ENCODE assay signal across 9 cellular contexts in the genomic region with DNA sequence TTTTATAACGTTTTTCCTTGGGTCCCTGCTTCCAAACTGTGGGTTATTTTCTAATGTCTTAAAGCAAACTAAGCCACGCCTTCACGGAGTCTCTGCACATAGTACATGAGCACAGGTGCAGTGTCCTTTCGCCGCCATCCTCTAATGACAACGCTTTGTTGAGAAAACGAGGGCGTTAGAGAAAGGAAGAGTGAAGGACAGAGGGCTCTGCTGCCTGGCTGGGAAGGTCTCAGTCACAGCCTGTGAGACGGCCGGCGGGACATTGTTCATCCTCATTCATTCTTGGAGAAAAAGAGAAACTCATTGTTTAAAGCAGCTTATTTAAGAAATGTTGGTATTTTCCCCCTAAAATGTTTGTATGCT. TPM values are rescaled to one million over a fixed set of nuclear protein-coding genes. Genes with fewer than 3 reads are reported as not detected.
DNase-seq lines count a peak whose midpoint lies in the region; ATAC-seq, FAIRE-seq and TF ChIP-seq lines count a peak whose summit lies in the region.
"Had no signal": no experiment of that assay in that cellular context is flagged by ENCODE, and none has a peak within 500 bp of the region (broad histone marks: within the 10 kb centered on the region; RNA-seq: fewer than 3 reads in every experiment).

No MANE protein-coding gene starts in this region.

- in situ Hi-C loops in HepG2 (cut with HindIII; ENCODE audit: extremely low pct_ligation_motif_present, low pct_unique_long_range_greater_than_20kb) = no loop called here
- in situ Hi-C loops in mammary epithelial cell (cut with MboI; ENCODE audit: low sequenced_read_pairs in 2 of 2) = no loop called here

- H3K36me3 ChIP-seq in HepG2 (replicated peaks in 1 of 2; ENCODE audit: control insufficient read depth in 1 of 2, insufficient read depth in 2 of 2, low read length in 2 of 2) (no peaks in the 10 kb centered on the region), right lobe of liver (no peaks in the 10 kb centered on the region), mammary epithelial cell (ENCODE audit: insufficient read depth, low read length) (no peaks in the 10 kb centered on the region), mucosa of rectum (ENCODE audit: control insufficient read depth in 2 of 2, insufficient read depth in 2 of 2, low read length in 2 of 2) (no peaks in the 10 kb centered on the region)
- H3K36me3 ChIP-seq in effector memory CD4-positive, alpha-beta T cell (ENCODE audit: control insufficient read depth, insufficient read depth, low read length) = no peaks in the 10 kb centered on the region

- no peak for TF ChIP-seq RAD21 in HepG2 (CRISPR knock-in tag; IDR thresholded peaks at IDR 0.05)

- no peak overlapping the region for H3K9ac ChIP-seq in HepG2 (ENCODE audit: insufficient read depth, low read depth, low read length)
- H3K9ac ChIP-seq in mammary epithelial cell (ENCODE audit: insufficient read depth, low read length) = no peak overlapping the region
- no peak overlapping the region for H3K9ac ChIP-seq in mucosa of rectum (ENCODE audit: low read depth in 1 of 2, low read length in 2 of 2)

- no TSS peak for BruUV-seq in HepG2 (replicated peaks; lab: Mats Ljungman, UMichigan)
- no TSS peak for BruUV-seq in mammary epithelial cell (replicated peaks; lab: Mats Ljungman, UMichigan)

- TF ChIP-seq EP300 in HepG2 (IDR thresholded peaks at IDR 0.05; ENCODE audit: low read depth in 2 of 2, low read length in 2 of 2) (no peak), HepG2 (CRISPR knock-in tag; IDR thresholded peaks at IDR 0.05; ENCODE audit: borderline replicate concordance) (no peak)

- no peaks in the 10 kb centered on the region for H3K9me3 Mint-ChIP-seq in natural killer cell treated with Interleukin-12 subunit alpha and Interleukin-12 subunit beta and Interleukin-15 and Interleukin-18, amount 100 ng/mL, for 72 hours

- FAIRE-seq in HepG2 (lab: Jason Lieb, UNC) = no peak
- FAIRE-seq: H54 had no signal

- H3K9me3 ChIP-seq in HepG2 (ENCODE audit: low read length) (no peaks in the 10 kb centered on the region), right lobe of liver (no peaks in the 10 kb centered on the region), mammary epithelial cell (replicated peaks; ENCODE audit: insufficient read depth, low read length) (no peaks in the 10 kb centered on the region), mucosa of rectum (ENCODE audit: control insufficient read depth in 2 of 2, low read length in 2 of 2) (no peaks in the 10 kb centered on the region)
- H3K9me3 ChIP-seq in effector memory CD4-positive, alpha-beta T cell (ENCODE audit: control insufficient read depth, low read length) = no peaks in the 10 kb centered on the region

- H2AFZ ChIP-seq in HepG2 (ENCODE audit: low read length) (no peak overlapping the region), mammary epithelial cell (ENCODE audit: low read depth, low read length) (peak overlapping the region; percentile 55)

- 17% methylated on average over 11 of the region's 11 CpGs for WGBS in HepG2 (ENCODE audit: low lambda C conversion rate)
- WGBS in right lobe of liver (ENCODE audit: insufficient coverage, low coverage, low lambda C conversion rate, missing lambda C conversion rate) = 37% methylated on average over 11 of the region's 11 CpGs
- WGBS in mammary epithelial cell (ENCODE audit: low coverage, missing lambda C conversion rate) = 48% methylated on average over 10 of the region's 11 CpGs

- TF ChIP-seq POLR2A in HepG2 (IDR thresholded peaks at IDR 0.05; ENCODE audit: insufficient read depth in 1 of 2, low read depth in 2 of 2, low read length in 2 of 2) (no peak), right lobe of liver (IDR thresholded peaks at IDR 0.05) (no peak)

- H3K27me3 ChIP-seq in HepG2 (ENCODE audit: control insufficient read depth in 1 of 2, insufficient read depth in 2 of 2, low read length in 2 of 2) = no peaks in the 10 kb centered on the region; a peak in 1 of 5 replicates
- H3K27me3 ChIP-seq in right lobe of liver = no peaks in the 10 kb centered on the region
- H3K27me3 ChIP-seq in mammary epithelial cell (ENCODE audit: insufficient read depth, low read length) = no peaks in the 10 kb centered on the region
- no peaks in the 10 kb centered on the region for H3K27me3 ChIP-seq in mucosa of rectum (ENCODE audit: control insufficient read depth in 2 of 2, insufficient read depth in 2 of 2, low read length in 2 of 2)
- no peaks in the 10 kb centered on the region for H3K27me3 ChIP-seq in effector memory CD4-positive, alpha-beta T cell (replicated peaks; ENCODE audit: control insufficient read depth, insufficient read depth, low read length, poor library complexity, severe bottlenecking)

- CTCF ChIA-PET in HepG2 (lab: Yijun Ruan, JAX; ENCODE audit: low intra/inter-chr PET ratio, low total read pairs) = interaction anchor here (1.6 to 2.7 kb wide), 3 partner anchors 116 to 217 kb away, joined by 7 to 21 read pairs (median 8); no protein-coding TSS in a partner anchor
- CTCF ChIA-PET in mammary epithelial cell (lab: Charles Lee; ENCODE audit: low non-redundant PET) = no interaction called here

- no peak overlapping the region for H3K27ac Mint-ChIP-seq in natural killer cell treated with Interleukin-12 subunit alpha and Interleukin-12 subunit beta and Interleukin-15 and Interleukin-18, amount 100 ng/mL, for 72 hours

- peaks cover 6 to 13% of the 10 kb centered on the region in 2 donors for H3K4me1 Mint-ChIP-seq in natural killer cell treated with Interleukin-12 subunit alpha and Interleukin-12 subunit beta and Interleukin-15 and Interleukin-18, amount 100 ng/mL, for 72 hours (ENCODE audit: low read depth in 2 of 2)

- intact Hi-C loops in HepG2 (cut with micrococcal nuclease; ENCODE audit: unreplicated experiment) = loop anchor here (2.0 kb wide), 2 partner anchors 116 to 212 kb away; no protein-coding TSS in a partner anchor
- intact Hi-C loops in right lobe of liver (cut with DNase I) = loop anchor here (10.0 kb wide), 3 partner anchors 102 to 212 kb away; no protein-coding TSS in a partner anchor
- intact Hi-C loops in mammary epithelial cell (cut with micrococcal nuclease) = loop anchor here (5.0 kb wide), 1 partner anchor 149 kb away; no protein-coding TSS in a partner anchor

- no peaks in the 10 kb centered on the region for H3K36me3 Mint-ChIP-seq in natural killer cell treated with Interleukin-12 subunit alpha and Interleukin-12 subunit beta and Interleukin-15 and Interleukin-18, amount 100 ng/mL, for 72 hours

- no peaks in the 10 kb centered on the region for H3K79me2 ChIP-seq in HepG2 (ENCODE audit: insufficient read depth, low read length)
- H3K79me2 ChIP-seq in mammary epithelial cell (ENCODE audit: insufficient read depth, low read length) = no peaks in the 10 kb centered on the region

- H3K4me3 Mint-ChIP-seq in natural killer cell treated with Interleukin-12 subunit alpha and Interleukin-12 subunit beta and Interleukin-15 and Interleukin-18, amount 100 ng/mL, for 72 hours = no peak overlapping the region

- H3K4me3 ChIP-seq in HepG2 (replicated peaks in 1 of 3; ENCODE audit: insufficient read depth in 1 of 3, low read depth in 2 of 3, low read length in 3 of 3) = peak overlapping the region; percentile 7 to 61 (median 49)
- no peak overlapping the region for H3K4me3 ChIP-seq in right lobe of liver
- H3K4me3 ChIP-seq in mammary epithelial cell (replicated peaks in 1 of 3; ENCODE audit: insufficient read depth in 1 of 3, low read depth in 2 of 3, low read length in 3 of 3) = no peak overlapping the region
- H3K4me3 ChIP-seq in mucosa of rectum (ENCODE audit: low read length in 2 of 2) = peak overlapping the region; percentile 37 to 45
- H3K4me3 ChIP-seq in effector memory CD4-positive, alpha-beta T cell (ENCODE audit: insufficient read depth, low read depth, low read length, poor library complexity, severe bottlenecking) = no peak overlapping the region

- H3K27ac ChIP-seq in HepG2 (ENCODE audit: extremely low read length, insufficient read depth, low read length) (no peak overlapping the region), right lobe of liver (no peak overlapping the region), mammary epithelial cell (ENCODE audit: insufficient read depth, low read depth, low read length) (no peak overlapping the region), mucosa of rectum (ENCODE audit: low read depth in 2 of 2, low read length in 2 of 2) (no peak overlapping the region)
- H3K27ac ChIP-seq in effector memory CD4-positive, alpha-beta T cell (ENCODE audit: insufficient read depth, low read length, poor library complexity, severe bottlenecking) = no peak overlapping the region

- no peak for ATAC-seq in HepG2
- ATAC-seq in right lobe of liver = no peak
- ATAC-seq in omental fat pad (ENCODE audit: low FRiP score) = no peak
- ATAC-seq in natural killer cell treated with Interleukin-12 subunit alpha and Interleukin-12 subunit beta and Interleukin-15 and Interleukin-18, amount 100 ng/mL, for 72 hours = no peak

- H3K27me3 Mint-ChIP-seq in natural killer cell treated with Interleukin-12 subunit alpha and Interleukin-12 subunit beta and Interleukin-15 and Interleukin-18, amount 100 ng/mL, for 72 hours = peaks cover 12 to 28% of the 10 kb centered on the region in 2 donors

- POLR2A ChIA-PET in HepG2 (lab: Yijun Ruan, JAX) = no interaction called here

- dilution Hi-C loops in mammary epithelial cell (cut with HindIII; ENCODE audit: low sequenced_read_pairs) = no loop called here

- no peak for TF ChIP-seq CTCF in HepG2 (CRISPR knock-in tag; IDR thresholded peaks at IDR 0.05)
- TF ChIP-seq CTCF in right lobe of liver (IDR thresholded peaks at IDR 0.05) = no peak
- no peak for TF ChIP-seq CTCF in mammary epithelial cell (conservative IDR thresholded peaks at IDR 0.05 in 1 of 2, IDR thresholded peaks at IDR 0.05 in 1 of 2; ENCODE audit: extremely low read depth in 1 of 2, insufficient read depth in 1 of 2, low read depth in 1 of 2, low read length in 2 of 2)
- TF ChIP-seq CTCF in omental fat pad (IDR thresholded peaks at IDR 0.05) = no peak

- peak overlapping the region; percentile 91 for H3K4me2 ChIP-seq in HepG2 (ENCODE audit: low read depth, low read length)
- H3K4me2 ChIP-seq in mammary epithelial cell (ENCODE audit: insufficient read depth, low read depth, low read length) = peak overlapping the region; percentile 64

- DNase-seq in HepG2 (ENCODE audit: low spot score) (no peak), right lobe of liver (no peak), mammary epithelial cell (no peak), GM03348 (ENCODE audit: low spot score) (no peak), omental fat pad (ENCODE audit: low spot score) (no peak)
- no peak for DNase-seq in effector memory CD4-positive, alpha-beta T cell
- DNase-seq in natural killer cell treated with Interleukin-12 subunit alpha and Interleukin-12 subunit beta and Interleukin-15 and Interleukin-18, amount 100 ng/mL, for 72 hours (ENCODE audit: low spot score) = no peak

- H3K4me1 ChIP-seq in HepG2 (ENCODE audit: insufficient read depth, low read length) (peaks cover 57% of the 10 kb centered on the region), right lobe of liver (peaks cover 0 to 19% (median 0%) of the 10 kb centered on the region in 4 donors), mammary epithelial cell (ENCODE audit: insufficient read depth, low read length) (no peaks in the 10 kb centered on the region), mucosa of rectum (ENCODE audit: control insufficient read depth in 2 of 2, insufficient read depth in 2 of 2, low read length in 2 of 2) (peaks cover 0 to 2% of the 10 kb centered on the region in 2 donors)
- no peaks in the 10 kb centered on the region for H3K4me1 ChIP-seq in effector memory CD4-positive, alpha-beta T cell (ENCODE audit: control insufficient read depth, insufficient read depth, low read length, poor library complexity, severe bottlenecking)

- H4K20me1 ChIP-seq in HepG2 (ENCODE audit: insufficient read depth, low read length) = no peaks in the 10 kb centered on the region
- no peaks in the 10 kb centered on the region for H4K20me1 ChIP-seq in mammary epithelial cell (ENCODE audit: insufficient read depth, low read length)

RNA-seq across cellular contexts. Expression of a gene that starts 9.5 kb away (rescaled TPM):
- total RNA-seq in HepG2 (2016; rRNA removed; fragmentation: Illumina TruSeq; extraction: Trizol) = 1.6 and 2.2 TPM in 2 replicates
- 1.9 and 2.3 TPM in 2 replicates for total RNA-seq in HepG2 (2016; cell fraction: cytosol; rRNA removed; fragmentation: Illumina TruSeq; extraction: Trizol; ENCODE audit: low read depth)
- total RNA-seq in HepG2 (2016; cell fraction: insoluble cytoplasmic fraction; rRNA removed; fragmentation: Illumina TruSeq; extraction: Trizol) = 0.95 and 1.8 TPM in 2 replicates
- 3.9 and 4.7 TPM in 2 replicates for total RNA-seq in HepG2 (2016; cell fraction: membrane; rRNA removed; fragmentation: Illumina TruSeq; extraction: Trizol)
- total RNA-seq in HepG2 (2016; cell fraction: nucleus; rRNA removed; fragmentation: Illumina TruSeq; extraction: Trizol) = 1.3 and 1.7 TPM in 2 replicates
- polyA plus RNA-seq in HepG2 (2011; rRNA removed) = 1.0 and 1.1 TPM in 2 replicates
- 0.98 and 1.1 TPM in 2 replicates for polyA plus RNA-seq in HepG2 (2011; cell fraction: cytosol; rRNA removed)
- 1.6 and 2.2 TPM in 2 replicates for polyA plus RNA-seq in HepG2 (2011; cell fraction: nucleus; rRNA removed)
- 6.7 and 7.8 TPM in 2 replicates for polyA plus RNA-seq in HepG2 (2012)
- 3.0 and 3.3 TPM in 2 replicates for polyA plus RNA-seq in HepG2 (2016; cell fraction: cytosol; fragmentation: Illumina TruSeq; extraction: Trizol; ENCODE audit: low read depth)
- polyA plus RNA-seq in HepG2 (2016; cell fraction: insoluble cytoplasmic fraction; fragmentation: Illumina TruSeq; extraction: Trizol; ENCODE audit: low read depth) = 1.5 and 2.0 TPM in 2 replicates
- polyA plus RNA-seq in HepG2 (2016; cell fraction: membrane; fragmentation: Illumina TruSeq; extraction: Trizol; ENCODE audit: low read depth) = 3.2 and 4.2 TPM in 2 replicates
- 2.4 and 3.1 TPM in 2 replicates for polyA plus RNA-seq in HepG2 (2016; cell fraction: nucleus; fragmentation: Illumina TruSeq; extraction: Trizol; ENCODE audit: insufficient read depth, low read depth)
- polyA minus RNA-seq in HepG2 (2011; rRNA and poly(A)+ RNA removed; ENCODE audit: low replicate concordance) = 0.60 TPM in 1 of 2 replicates, not detected in the other
- polyA minus RNA-seq in HepG2 (2011; cell fraction: cytosol; rRNA and poly(A)+ RNA removed) = 0.59 and 0.62 TPM in 2 replicates
- 0.75 and 0.90 TPM in 2 replicates for polyA minus RNA-seq in HepG2 (2011; cell fraction: nucleus; rRNA and poly(A)+ RNA removed)
- total RNA-seq in right lobe of liver = under 1 TPM in 3 of 6 experiments, not detected in 3; 0.19 to 0.64 (median 0.42) TPM
- total RNA-seq in mammary epithelial cell = under 1 TPM; 0.31 to 0.67 TPM
- polyA plus RNA-seq in mammary epithelial cell = 0.19 TPM
- not detected for polyA minus RNA-seq in mammary epithelial cell
- total RNA-seq in omental fat pad = 1 to 10 TPM; 2.1 to 3.5 (median 2.5) TPM
- total RNA-seq in natural killer cell treated with Interleukin-12 subunit alpha and Interleukin-12 subunit beta and Interleukin-15 and Interleukin-18, amount 100 ng/mL, for 72 hours = under 1 TPM in 1 of 2 donors, not detected in 1; 0.22 TPM

Comparison
In these comparisons a context has a peak if more than half of its experiments do, and no peak if none do; other contexts are left out.
1. H3K4me3 ChIP-seq: peak in HepG2 (3 of 3) and mucosa of rectum (2 of 2); none in right lobe of liver (0 of 3), mammary epithelial cell (0 of 3) and effector memory CD4-positive, alpha-beta T cell (single experiment).